Comparison of ENCODE assay signal across 1 cellular context in the genomic region with DNA sequence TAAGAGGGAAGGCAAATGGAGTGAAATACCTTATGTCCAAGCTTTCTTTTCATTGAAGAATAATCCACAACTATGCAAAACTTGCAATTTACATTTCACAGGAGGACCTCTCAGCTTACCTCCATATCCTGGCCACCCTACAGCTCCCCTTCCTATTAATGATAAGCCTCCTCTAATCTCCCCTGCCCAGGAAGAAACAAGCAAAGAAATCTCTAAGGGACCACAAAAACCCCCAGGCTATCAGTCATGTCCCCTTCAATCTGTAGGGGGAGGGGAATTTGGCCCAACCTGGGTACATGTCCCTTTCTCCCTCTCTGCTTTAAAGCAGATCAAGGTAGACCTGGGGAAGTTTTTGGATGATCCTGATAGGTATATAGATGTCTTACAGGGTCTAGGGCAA.
TF ChIP-seq lines count a peak whose summit lies in the region.

No MANE protein-coding gene starts in this region.

TF ChIP-seq in WTC11, 78 proteins besides CTCF, POLR2A, EP300 and RAD21 (continued from another document):
- TF ChIP-seq, protein P1, sequence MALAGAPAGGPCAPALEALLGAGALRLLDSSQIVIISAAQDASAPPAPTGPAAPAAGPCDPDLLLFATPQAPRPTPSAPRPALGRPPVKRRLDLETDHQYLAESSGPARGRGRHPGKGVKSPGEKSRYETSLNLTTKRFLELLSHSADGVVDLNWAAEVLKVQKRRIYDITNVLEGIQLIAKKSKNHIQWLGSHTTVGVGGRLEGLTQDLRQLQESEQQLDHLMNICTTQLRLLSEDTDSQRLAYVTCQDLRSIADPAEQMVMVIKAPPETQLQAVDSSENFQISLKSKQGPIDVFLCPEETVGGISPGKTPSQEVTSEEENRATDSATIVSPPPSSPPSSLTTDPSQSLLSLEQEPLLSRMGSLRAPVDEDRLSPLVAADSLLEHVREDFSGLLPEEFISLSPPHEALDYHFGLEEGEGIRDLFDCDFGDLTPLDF (CRISPR knock-in tag; IDR thresholded peaks at IDR 0.05): no peak
- no peak for TF ChIP-seq MYBL2 (CRISPR knock-in tag; IDR thresholded peaks at IDR 0.05)
- TF ChIP-seq, protein P2, sequence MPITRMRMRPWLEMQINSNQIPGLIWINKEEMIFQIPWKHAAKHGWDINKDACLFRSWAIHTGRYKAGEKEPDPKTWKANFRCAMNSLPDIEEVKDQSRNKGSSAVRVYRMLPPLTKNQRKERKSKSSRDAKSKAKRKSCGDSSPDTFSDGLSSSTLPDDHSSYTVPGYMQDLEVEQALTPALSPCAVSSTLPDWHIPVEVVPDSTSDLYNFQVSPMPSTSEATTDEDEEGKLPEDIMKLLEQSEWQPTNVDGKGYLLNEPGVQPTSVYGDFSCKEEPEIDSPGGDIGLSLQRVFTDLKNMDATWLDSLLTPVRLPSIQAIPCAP (CRISPR knock-in tag; IDR thresholded peaks at IDR 0.05): no peak
- TF ChIP-seq RELA (CRISPR knock-in tag; IDR thresholded peaks at IDR 0.05; ENCODE audit: borderline replicate concordance): no peak
- TF ChIP-seq HMGA2 (CRISPR knock-in tag; IDR thresholded peaks at IDR 0.05): no peak
- TF ChIP-seq CREM (CRISPR knock-in tag; IDR thresholded peaks at IDR 0.05): no peak
- TF ChIP-seq, protein P3, sequence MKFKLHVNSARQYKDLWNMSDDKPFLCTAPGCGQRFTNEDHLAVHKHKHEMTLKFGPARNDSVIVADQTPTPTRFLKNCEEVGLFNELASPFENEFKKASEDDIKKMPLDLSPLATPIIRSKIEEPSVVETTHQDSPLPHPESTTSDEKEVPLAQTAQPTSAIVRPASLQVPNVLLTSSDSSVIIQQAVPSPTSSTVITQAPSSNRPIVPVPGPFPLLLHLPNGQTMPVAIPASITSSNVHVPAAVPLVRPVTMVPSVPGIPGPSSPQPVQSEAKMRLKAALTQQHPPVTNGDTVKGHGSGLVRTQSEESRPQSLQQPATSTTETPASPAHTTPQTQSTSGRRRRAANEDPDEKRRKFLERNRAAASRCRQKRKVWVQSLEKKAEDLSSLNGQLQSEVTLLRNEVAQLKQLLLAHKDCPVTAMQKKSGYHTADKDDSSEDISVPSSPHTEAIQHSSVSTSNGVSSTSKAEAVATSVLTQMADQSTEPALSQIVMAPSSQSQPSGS (CRISPR knock-in tag; IDR thresholded peaks at IDR 0.05; ENCODE audit: borderline replicate concordance, low read depth): no peak
- TF ChIP-seq ATF1 (CRISPR knock-in tag; IDR thresholded peaks at IDR 0.05): no peak
- no peak for TF ChIP-seq NR1H2 (CRISPR knock-in tag; IDR thresholded peaks at IDR 0.05)
- no peak for TF ChIP-seq SMAD3 (CRISPR knock-in tag; IDR thresholded peaks at IDR 0.05; ENCODE audit: borderline replicate concordance)
- TF ChIP-seq, protein P4, sequence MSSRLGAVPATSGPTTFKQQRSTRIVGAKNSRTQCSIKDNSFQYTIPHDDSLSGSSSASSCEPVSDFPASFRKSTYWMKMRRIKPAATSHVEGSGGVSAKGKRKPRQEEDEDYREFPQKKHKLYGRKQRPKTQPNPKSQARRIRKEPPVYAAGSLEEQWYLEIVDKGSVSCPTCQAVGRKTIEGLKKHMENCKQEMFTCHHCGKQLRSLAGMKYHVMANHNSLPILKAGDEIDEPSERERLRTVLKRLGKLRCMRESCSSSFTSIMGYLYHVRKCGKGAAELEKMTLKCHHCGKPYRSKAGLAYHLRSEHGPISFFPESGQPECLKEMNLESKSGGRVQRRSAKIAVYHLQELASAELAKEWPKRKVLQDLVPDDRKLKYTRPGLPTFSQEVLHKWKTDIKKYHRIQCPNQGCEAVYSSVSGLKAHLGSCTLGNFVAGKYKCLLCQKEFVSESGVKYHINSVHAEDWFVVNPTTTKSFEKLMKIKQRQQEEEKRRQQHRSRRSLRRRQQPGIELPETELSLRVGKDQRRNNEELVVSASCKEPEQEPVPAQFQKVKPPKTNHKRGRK (CRISPR knock-in tag; IDR thresholded peaks at IDR 0.05; ENCODE audit: borderline replicate concordance): no peak
- TF ChIP-seq ZNF219 (CRISPR knock-in tag; IDR thresholded peaks at IDR 0.05; ENCODE audit: borderline replicate concordance): no peak
- no peak for TF ChIP-seq ZNF423 (CRISPR knock-in tag; IDR thresholded peaks at IDR 0.05)
- TF ChIP-seq EMX1 (CRISPR knock-in tag; IDR thresholded peaks at IDR 0.05): no peak
- TF ChIP-seq MXD4 (CRISPR knock-in tag; IDR thresholded peaks at IDR 0.05; ENCODE audit: borderline replicate concordance): no peak
